In genomic region chr17:39903158-39903884, GRCh38 we compare ENCODE assay signal across 11 cellular contexts. TPM values are rescaled to one million over a fixed set of nuclear protein-coding genes. Genes with fewer than 3 reads are reported as not detected.
DNase-seq lines count a peak whose midpoint lies in the region; ATAC-seq and TF ChIP-seq lines count a peak whose summit lies in the region.
"Had no signal": no experiment of that assay in that cellular context is flagged by ENCODE, and none has a peak within 500 bp of the region (broad histone marks: within the 10 kb centered on the region; RNA-seq: fewer than 3 reads in every experiment).

No MANE protein-coding gene starts in this region.

- no peak overlapping the region for H3K4ac ChIP-seq in IMR-90 (ENCODE audit: low read depth, low read length)

- H3K9ac ChIP-seq in IMR-90 (ENCODE audit: low read depth, low read length) = no peak overlapping the region

- no peak overlapping the region for H2BK120ac ChIP-seq in IMR-90 (ENCODE audit: low read depth, low read length)

- TF ChIP-seq RAD21 in IMR-90 (IDR thresholded peaks at IDR 0.05; ENCODE audit: low read length) = no peak

- no peak overlapping the region for H2AK9ac ChIP-seq in IMR-90 (replicated peaks; ENCODE audit: low read depth, low read length, poor library complexity)

- H3K79me1 ChIP-seq in IMR-90 (ENCODE audit: low read depth in 1 of 2, low read length in 2 of 2) = no peaks in the 10 kb centered on the region

- no peak overlapping the region for H3K23ac ChIP-seq in IMR-90 (ENCODE audit: low read depth, low read length)

- ATAC-seq in IMR-90 (ENCODE audit: low read depth) = 0 out of 2 replicates have a peak, but pooled peaks have one; percentile 14
- peak; percentile 100 for ATAC-seq in activated CD8-positive, alpha-beta T cell treated with anti-CD3 and anti-CD28 coated beads, Interleukin-2, amount 10 ng/mL, durations not matched to agents 7 days and 5 days

- H3K27me3 ChIP-seq in IMR-90 (ENCODE audit: control insufficient read depth, insufficient read depth, low read length) (no peaks in the 10 kb centered on the region), ovary (no peaks in the 10 kb centered on the region)
- no peaks in the 10 kb centered on the region for H3K27me3 ChIP-seq in effector memory CD4-positive, alpha-beta T cell (replicated peaks; ENCODE audit: control insufficient read depth, insufficient read depth, low read length, poor library complexity, severe bottlenecking)

- TF ChIP-seq POLR2A in IMR-90 (IDR thresholded peaks at IDR 0.05; ENCODE audit: low read depth, low read length) = no peak
- no peak for TF ChIP-seq POLR2A in ovary (IDR thresholded peaks at IDR 0.05)

- H3K56ac ChIP-seq in IMR-90 (ENCODE audit: extremely low read depth, insufficient read depth, low read length) = no peak overlapping the region

- TF ChIP-seq CTCF in IMR-90 (conservative IDR thresholded peaks at IDR 0.05; ENCODE audit: low read depth, low read length) = no peak
- TF ChIP-seq CTCF in ovary (IDR thresholded peaks at IDR 0.05) = no peak

- DNase-seq in AML-193 (lab: John Stamatoyannopoulos, UW) = peak; percentile 64 to 65
- no peak for DNase-seq in IMR-90
- DNase-seq in activated CD8-positive, alpha-beta T cell treated with anti-CD3 and anti-CD28 coated beads, Interleukin-2, amount 10 ng/mL, durations not matched to agents 7 days and 5 days = peak; percentile 67
- peak; percentile 14 to 44 (median 16) for DNase-seq in immature natural killer cell
- no peak for DNase-seq in effector memory CD4-positive, alpha-beta T cell
- DNase-seq in NCI-H774 (lab: John Stamatoyannopoulos, UW) = no peak
- DNase-seq in ovary = no peak
- DNase-seq in mesenteric fat pad (ENCODE audit: low spot score) = no peak
- DNase-seq: naive B cell, NCI-H1436 treated with DMSO at 0.1 percent for 48 hours had no signal

- H3K36me3 Mint-ChIP-seq in activated CD8-positive, alpha-beta T cell treated with anti-CD3 and anti-CD28 coated beads, Interleukin-2, amount 10 ng/mL, durations not matched to agents 7 days and 5 days (ENCODE audit: low read depth) = peaks cover 71% of the 10 kb centered on the region
- H3K36me3 Mint-ChIP-seq in immature natural killer cell = peaks cover 4 to 25% (median 13%) of the 10 kb centered on the region in 3 donors

- POLR2A ChIA-PET in IMR-90 (lab: Charles Lee; ENCODE audit: unreplicated experiment) = no interaction called here
- POLR2A ChIA-PET in activated CD8-positive, alpha-beta T cell treated with anti-CD3 and anti-CD28 coated beads, Interleukin-2, amount 10 ng/mL, durations not matched to agents 7 days and 5 days (lab: Charles Lee) = no interaction called here

- no peaks in the 10 kb centered on the region for H3K9me3 Mint-ChIP-seq in activated CD8-positive, alpha-beta T cell treated with anti-CD3 and anti-CD28 coated beads, Interleukin-2, amount 10 ng/mL, durations not matched to agents 7 days and 5 days (ENCODE audit: insufficient read depth)
- no peaks in the 10 kb centered on the region for H3K9me3 Mint-ChIP-seq in immature natural killer cell
- H3K9me3 Mint-ChIP-seq: naive B cell had no signal

- no peak overlapping the region for H2BK15ac ChIP-seq in IMR-90 (ENCODE audit: low read depth, low read length)

- peaks cover 48% of the 10 kb centered on the region for H3K4me1 Mint-ChIP-seq in activated CD8-positive, alpha-beta T cell treated with anti-CD3 and anti-CD28 coated beads, Interleukin-2, amount 10 ng/mL, durations not matched to agents 7 days and 5 days (ENCODE audit: low read depth)
- peaks cover 21 to 26% of the 10 kb centered on the region in 2 donors for H3K4me1 Mint-ChIP-seq in immature natural killer cell

- H2AFZ ChIP-seq in IMR-90 (replicated peaks; ENCODE audit: low read length, poor library complexity) = no peak overlapping the region

- in situ Hi-C loops in IMR-90 (cut with MboI; ENCODE audit: low sequenced_read_pairs) = no loop called here

- WGBS in IMR-90 (ENCODE audit: extremely low coverage in 2 of 2, insufficient read length in 1 of 2), 2 experiments = no CpG with 5 or more reads among the region's 4 CpGs
- WGBS in ovary, 3 donors = 93 to 96% (median 96%) methylated on average over 4 of the region's 4 CpGs

- H3K9me3 ChIP-seq in IMR-90 (ENCODE audit: control insufficient read depth, insufficient read depth, low read length) (no peaks in the 10 kb centered on the region), ovary (no peaks in the 10 kb centered on the region)
- H3K9me3 ChIP-seq in effector memory CD4-positive, alpha-beta T cell (ENCODE audit: control insufficient read depth, low read length) = no peaks in the 10 kb centered on the region

- dilution Hi-C loops in IMR-90 (cut with HindIII; ENCODE audit: low sequenced_read_pairs, unreplicated experiment) = no loop called here

- no peak overlapping the region for H4K5ac ChIP-seq in IMR-90 (ENCODE audit: low read depth, low read length)

- H3K27me3 Mint-ChIP-seq in activated CD8-positive, alpha-beta T cell treated with anti-CD3 and anti-CD28 coated beads, Interleukin-2, amount 10 ng/mL, durations not matched to agents 7 days and 5 days (ENCODE audit: low read depth) = no peaks in the 10 kb centered on the region
- H3K27me3 Mint-ChIP-seq in immature natural killer cell (ENCODE audit: low read depth in 3 of 3) = no peaks in the 10 kb centered on the region
- H3K27me3 Mint-ChIP-seq: naive B cell had no signal

- H4K8ac ChIP-seq in IMR-90 (ENCODE audit: low read depth in 2 of 2, low read length in 2 of 2) = no peak overlapping the region

- intact Hi-C loops in IMR-90 (cut with micrococcal nuclease) = no loop called here
- intact Hi-C loops in ovary (cut with DNase I) = no loop called here

- peak overlapping the region; percentile 89 for H3K27ac Mint-ChIP-seq in activated CD8-positive, alpha-beta T cell treated with anti-CD3 and anti-CD28 coated beads, Interleukin-2, amount 10 ng/mL, durations not matched to agents 7 days and 5 days
- peak overlapping the region; percentile 66 to 86 (median 76) for H3K27ac Mint-ChIP-seq in immature natural killer cell

- no peak overlapping the region for H2AK5ac ChIP-seq in IMR-90 (ENCODE audit: low read depth, low read length)

- H2BK5ac ChIP-seq in IMR-90 (ENCODE audit: low read depth, low read length, poor library complexity, severe bottlenecking) = no peak overlapping the region

- H3K4me3 ChIP-seq in IMR-90 (ENCODE audit: insufficient read depth, low read depth, low read length) = no peak overlapping the region
- H3K4me3 ChIP-seq in effector memory CD4-positive, alpha-beta T cell (ENCODE audit: insufficient read depth, low read depth, low read length, poor library complexity, severe bottlenecking) = no peak overlapping the region
- no peak overlapping the region for H3K4me3 ChIP-seq in ovary

- H3K27ac ChIP-seq in IMR-90 (ENCODE audit: insufficient read depth, low read length) (no peak overlapping the region), ovary (no peak overlapping the region)
- no peak overlapping the region for H3K27ac ChIP-seq in effector memory CD4-positive, alpha-beta T cell (ENCODE audit: insufficient read depth, low read length, poor library complexity, severe bottlenecking)

- H3K4me2 ChIP-seq in IMR-90 (ENCODE audit: low read depth, low read length) = no peak overlapping the region

- H3K4me3 Mint-ChIP-seq in activated CD8-positive, alpha-beta T cell treated with anti-CD3 and anti-CD28 coated beads, Interleukin-2, amount 10 ng/mL, durations not matched to agents 7 days and 5 days = peak overlapping the region; percentile 61
- H3K4me3 Mint-ChIP-seq in immature natural killer cell = peak overlapping the region; percentile 60 to 82 (median 65)

- no peak overlapping the region for H4K91ac ChIP-seq in IMR-90 (ENCODE audit: insufficient read depth, low read depth, low read length)

- H3K4me1 ChIP-seq in IMR-90 (ENCODE audit: control insufficient read depth, insufficient read depth, low read length) (no peaks in the 10 kb centered on the region), ovary (ENCODE audit: insufficient read depth) (no peaks in the 10 kb centered on the region)
- peaks cover 9% of the 10 kb centered on the region for H3K4me1 ChIP-seq in effector memory CD4-positive, alpha-beta T cell (ENCODE audit: control insufficient read depth, insufficient read depth, low read length, poor library complexity, severe bottlenecking)

- CTCF ChIA-PET in IMR-90 (lab: Yijun Ruan, JAX) = interaction anchor here (0.6 kb wide), 1 partner anchor 57 kb away, joined by 5 read pairs; no protein-coding TSS in a partner anchor
- CTCF ChIA-PET in activated CD8-positive, alpha-beta T cell treated with anti-CD3 and anti-CD28 coated beads, Interleukin-2, amount 10 ng/mL, durations not matched to agents 7 days and 5 days (lab: Charles Lee) = interaction anchor here (1.3 to 1.5 kb wide), 2 partner anchors 19 to 22 kb away, joined by 3 to 4 read pairs; no protein-coding TSS in a partner anchor

- H3K9me1 ChIP-seq in IMR-90 (ENCODE audit: insufficient read depth, low read length) = no peaks in the 10 kb centered on the region

- no TSS peak for BruUV-seq in IMR-90 (replicated peaks; lab: Mats Ljungman, UMichigan)

- no peak for TF ChIP-seq EP300 in ovary (IDR thresholded peaks at IDR 0.05)

- no peak overlapping the region for H3K14ac ChIP-seq in IMR-90 (replicated peaks; ENCODE audit: low read depth, low read length)

- H2BK20ac ChIP-seq in IMR-90 (ENCODE audit: low read depth, low read length) = no peak overlapping the region

- no peaks in the 10 kb centered on the region for H3K36me3 ChIP-seq in IMR-90 (ENCODE audit: control insufficient read depth, insufficient read depth, low read length)
- H3K36me3 ChIP-seq in effector memory CD4-positive, alpha-beta T cell (ENCODE audit: control insufficient read depth, insufficient read depth, low read length) = no peaks in the 10 kb centered on the region
- no peaks in the 10 kb centered on the region for H3K36me3 ChIP-seq in ovary

- H3K18ac ChIP-seq in IMR-90 (ENCODE audit: low read depth, low read length) = no peak overlapping the region

- no peaks in the 10 kb centered on the region for H4K20me1 ChIP-seq in IMR-90 (ENCODE audit: insufficient read depth, low read length)

RNA-seq across cellular contexts. Expression of gene GSDMB, which starts 15.1 kb away (rescaled TPM):
- total RNA-seq in IMR-90 (2012; rRNA removed) = 1.4 and 1.7 TPM in 2 replicates
- polyA plus RNA-seq in IMR-90 (2012; rRNA removed) = 5.1 and 7.5 TPM in 2 replicates
- 0.49 and 1.2 TPM in 2 replicates for polyA plus RNA-seq in IMR-90 (2012; cell fraction: cytosol; rRNA removed)
- 30.8 and 104 TPM in 2 replicates for polyA plus RNA-seq in IMR-90 (2012; cell fraction: nucleus; rRNA removed; ENCODE audit: low replicate concordance)
- total RNA-seq in activated CD8-positive, alpha-beta T cell treated with anti-CD3 and anti-CD28 coated beads, Interleukin-2, amount 10 ng/mL, durations not matched to agents 7 days and 5 days = 10 to 100 TPM; 48.6 to 56.7 TPM
- 1 to 10 TPM in 2 of 3 donors, under 1 TPM in 1; 0.13 to 2.4 (median 2.1) TPM for polyA plus RNA-seq in immature natural killer cell
- 1 to 10 TPM; 3.8 to 9.7 (median 5.5) TPM for total RNA-seq in ovary
- polyA plus RNA-seq in ovary = 1 to 10 TPM; 3.7 to 6.5 TPM
- 15.3 TPM for total RNA-seq in mesenteric fat pad

RNA-seq across cellular contexts. Expression of gene ORMDL3, which starts 24.1 kb away (rescaled TPM):
- total RNA-seq in IMR-90 (2012; rRNA removed) = 45.7 and 46.4 TPM in 2 replicates
- polyA plus RNA-seq in IMR-90 (2012; rRNA removed) = 68.9 and 78.6 TPM in 2 replicates
- polyA plus RNA-seq in IMR-90 (2012; cell fraction: cytosol; rRNA removed) = 39.3 and 55.4 TPM in 2 replicates
- 38.2 and 43.6 TPM in 2 replicates for polyA plus RNA-seq in IMR-90 (2012; cell fraction: nucleus; rRNA removed; ENCODE audit: low replicate concordance)
- total RNA-seq in activated CD8-positive, alpha-beta T cell treated with anti-CD3 and anti-CD28 coated beads, Interleukin-2, amount 10 ng/mL, durations not matched to agents 7 days and 5 days = 100 to 1,000 TPM; 151 to 168 TPM
- polyA plus RNA-seq in immature natural killer cell = 100 to 1,000 TPM in 1 of 3 donors, 10 to 100 TPM in 2; 44.1 to 154 (median 63.8) TPM
- 10 to 100 TPM; 37.0 to 64.3 (median 52.2) TPM for total RNA-seq in ovary
- polyA plus RNA-seq in ovary = 10 to 100 TPM; 43.7 to 97.5 TPM
- 191 TPM for total RNA-seq in mesenteric fat pad

RNA-seq across cellular contexts. Expression of gene LRRC3C, which starts 24.2 kb away (rescaled TPM):
- total RNA-seq in IMR-90 (2012; rRNA removed) (not detected in 2 replicates), ovary (under 1 TPM in 1 of 7 donors, not detected in 6; 0.27 TPM), mesenteric fat pad (not detected)
- polyA plus RNA-seq in IMR-90 (2012; rRNA removed) (not detected in 2 replicates), immature natural killer cell (not detected), ovary (under 1 TPM in 1 of 2 donors, not detected in 1; 0.12 TPM)
- polyA plus RNA-seq in IMR-90 (2012; cell fraction: cytosol; rRNA removed) = not detected in 2 replicates
- 0.08 TPM in 1 of 2 replicates, not detected in the other for polyA plus RNA-seq in IMR-90 (2012; cell fraction: nucleus; rRNA removed; ENCODE audit: low replicate concordance)
- total RNA-seq in activated CD8-positive, alpha-beta T cell treated with anti-CD3 and anti-CD28 coated beads, Interleukin-2, amount 10 ng/mL, durations not matched to agents 7 days and 5 days = not detected
- total RNA-seq: fibroblast of lung had no signal
- polyA plus RNA-seq: fibroblast of lung had no signal

RNA-seq across cellular contexts. Expression of gene ZPBP2, which starts 35.3 kb away (rescaled TPM):
- total RNA-seq in IMR-90 (2012; rRNA removed) (not detected in 2 replicates), ovary (not detected), mesenteric fat pad (not detected)
- polyA plus RNA-seq in IMR-90 (2012; rRNA removed) (not detected in 2 replicates), immature natural killer cell (not detected), ovary (not detected)
- not detected in 2 replicates for polyA plus RNA-seq in IMR-90 (2012; cell fraction: cytosol; rRNA removed)
- not detected in 2 replicates for polyA plus RNA-seq in IMR-90 (2012; cell fraction: nucleus; rRNA removed; ENCODE audit: low replicate concordance)
- not detected for total RNA-seq in activated CD8-positive, alpha-beta T cell treated with anti-CD3 and anti-CD28 coated beads, Interleukin-2, amount 10 ng/mL, durations not matched to agents 7 days and 5 days
- total RNA-seq: fibroblast of lung had no signal
- polyA plus RNA-seq: fibroblast of lung had no signal

RNA-seq across cellular contexts. Expression of gene IKZF3, which starts 39.2 kb away (rescaled TPM):
- total RNA-seq in IMR-90 (2012; rRNA removed) = not detected in 2 replicates
- not detected in 2 replicates for polyA plus RNA-seq in IMR-90 (2012; rRNA removed)
- polyA plus RNA-seq in IMR-90 (2012; cell fraction: cytosol; rRNA removed) = not detected in 2 replicates
- not detected in 2 replicates for polyA plus RNA-seq in IMR-90 (2012; cell fraction: nucleus; rRNA removed; ENCODE audit: low replicate concordance)
- total RNA-seq in activated CD8-positive, alpha-beta T cell treated with anti-CD3 and anti-CD28 coated beads, Interleukin-2, amount 10 ng/mL, durations not matched to agents 7 days and 5 days = 10 to 100 TPM; 31.1 to 31.9 TPM
- polyA plus RNA-seq in immature natural killer cell = 10 to 100 TPM in 2 of 3 donors, 1 to 10 TPM in 1; 3.1 to 77.5 (median 15.7) TPM
- total RNA-seq in ovary = under 1 TPM; 0.34 to 0.97 (median 0.62) TPM
- polyA plus RNA-seq in ovary = 1 to 10 TPM in 1 of 2 donors, under 1 TPM in 1; 0.16 to 2.6 TPM
- 1.3 TPM for total RNA-seq in mesenteric fat pad
- total RNA-seq: fibroblast of lung had no signal
- polyA plus RNA-seq: fibroblast of lung had no signal

Comparison
In these comparisons a context has a peak if more than half of its experiments do, and no peak if none do; other contexts are left out.
1. DNase-seq: peak in AML-193 (2 of 2), activated CD8-positive, alpha-beta T cell treated with anti-CD3 and anti-CD28 coated beads, Interleukin-2, amount 10 ng/mL, durations not matched to agents 7 days and 5 days (single experiment) and immature natural killer cell (3 of 3); none in IMR-90 (single experiment), effector memory CD4-positive, alpha-beta T cell (0 of 3), NCI-H774 (single experiment), ovary (0 of 5) and mesenteric fat pad (single experiment).